Comparison of ENCODE assay signal across 1 cellular context in the genomic region with DNA sequence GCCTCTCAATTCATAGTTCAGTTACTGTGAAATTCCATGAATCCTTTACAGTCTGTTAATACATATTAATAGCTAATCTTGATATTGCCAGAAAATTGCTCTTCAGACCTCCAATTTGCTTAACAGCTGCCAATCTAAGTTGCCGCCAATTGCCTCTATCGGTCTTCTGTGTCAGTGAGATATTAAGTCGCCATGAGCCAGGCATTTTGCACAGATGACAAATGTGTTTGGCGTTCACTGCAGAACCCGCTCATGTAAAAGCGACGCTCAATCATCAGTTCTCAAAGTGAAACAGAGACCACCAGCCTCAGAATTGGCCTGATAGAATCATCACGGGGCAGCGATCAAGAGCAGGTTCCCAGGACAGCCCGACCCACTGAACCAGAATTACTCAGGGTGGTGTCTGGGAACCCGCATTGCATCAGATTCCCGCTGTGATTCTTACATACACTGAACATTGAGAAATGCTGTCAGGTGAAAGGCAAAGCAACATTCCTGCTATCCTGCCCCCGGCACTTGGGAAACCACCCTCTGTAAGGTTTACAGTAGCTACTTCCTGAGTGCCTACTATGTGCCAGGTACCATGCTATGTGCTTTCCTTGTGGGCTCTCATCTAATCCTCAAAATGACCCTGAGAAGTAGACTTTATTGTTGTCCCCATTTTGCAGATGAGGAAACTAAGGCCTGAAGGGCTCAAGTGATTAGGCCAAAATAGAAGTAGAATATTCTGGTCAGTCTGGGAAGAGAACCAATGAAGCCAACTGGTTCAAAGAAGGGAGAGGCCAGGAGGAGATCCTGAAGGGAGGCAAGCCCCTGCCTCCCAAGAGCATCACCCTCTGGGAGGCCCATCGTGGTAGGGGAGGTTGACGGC.
TF ChIP-seq lines count a peak whose summit lies in the region.

No MANE protein-coding gene starts in this region.

TF ChIP-seq in GM23338, 12 proteins besides CTCF, POLR2A, EP300 and RAD21:
- TF ChIP-seq, protein P1, sequence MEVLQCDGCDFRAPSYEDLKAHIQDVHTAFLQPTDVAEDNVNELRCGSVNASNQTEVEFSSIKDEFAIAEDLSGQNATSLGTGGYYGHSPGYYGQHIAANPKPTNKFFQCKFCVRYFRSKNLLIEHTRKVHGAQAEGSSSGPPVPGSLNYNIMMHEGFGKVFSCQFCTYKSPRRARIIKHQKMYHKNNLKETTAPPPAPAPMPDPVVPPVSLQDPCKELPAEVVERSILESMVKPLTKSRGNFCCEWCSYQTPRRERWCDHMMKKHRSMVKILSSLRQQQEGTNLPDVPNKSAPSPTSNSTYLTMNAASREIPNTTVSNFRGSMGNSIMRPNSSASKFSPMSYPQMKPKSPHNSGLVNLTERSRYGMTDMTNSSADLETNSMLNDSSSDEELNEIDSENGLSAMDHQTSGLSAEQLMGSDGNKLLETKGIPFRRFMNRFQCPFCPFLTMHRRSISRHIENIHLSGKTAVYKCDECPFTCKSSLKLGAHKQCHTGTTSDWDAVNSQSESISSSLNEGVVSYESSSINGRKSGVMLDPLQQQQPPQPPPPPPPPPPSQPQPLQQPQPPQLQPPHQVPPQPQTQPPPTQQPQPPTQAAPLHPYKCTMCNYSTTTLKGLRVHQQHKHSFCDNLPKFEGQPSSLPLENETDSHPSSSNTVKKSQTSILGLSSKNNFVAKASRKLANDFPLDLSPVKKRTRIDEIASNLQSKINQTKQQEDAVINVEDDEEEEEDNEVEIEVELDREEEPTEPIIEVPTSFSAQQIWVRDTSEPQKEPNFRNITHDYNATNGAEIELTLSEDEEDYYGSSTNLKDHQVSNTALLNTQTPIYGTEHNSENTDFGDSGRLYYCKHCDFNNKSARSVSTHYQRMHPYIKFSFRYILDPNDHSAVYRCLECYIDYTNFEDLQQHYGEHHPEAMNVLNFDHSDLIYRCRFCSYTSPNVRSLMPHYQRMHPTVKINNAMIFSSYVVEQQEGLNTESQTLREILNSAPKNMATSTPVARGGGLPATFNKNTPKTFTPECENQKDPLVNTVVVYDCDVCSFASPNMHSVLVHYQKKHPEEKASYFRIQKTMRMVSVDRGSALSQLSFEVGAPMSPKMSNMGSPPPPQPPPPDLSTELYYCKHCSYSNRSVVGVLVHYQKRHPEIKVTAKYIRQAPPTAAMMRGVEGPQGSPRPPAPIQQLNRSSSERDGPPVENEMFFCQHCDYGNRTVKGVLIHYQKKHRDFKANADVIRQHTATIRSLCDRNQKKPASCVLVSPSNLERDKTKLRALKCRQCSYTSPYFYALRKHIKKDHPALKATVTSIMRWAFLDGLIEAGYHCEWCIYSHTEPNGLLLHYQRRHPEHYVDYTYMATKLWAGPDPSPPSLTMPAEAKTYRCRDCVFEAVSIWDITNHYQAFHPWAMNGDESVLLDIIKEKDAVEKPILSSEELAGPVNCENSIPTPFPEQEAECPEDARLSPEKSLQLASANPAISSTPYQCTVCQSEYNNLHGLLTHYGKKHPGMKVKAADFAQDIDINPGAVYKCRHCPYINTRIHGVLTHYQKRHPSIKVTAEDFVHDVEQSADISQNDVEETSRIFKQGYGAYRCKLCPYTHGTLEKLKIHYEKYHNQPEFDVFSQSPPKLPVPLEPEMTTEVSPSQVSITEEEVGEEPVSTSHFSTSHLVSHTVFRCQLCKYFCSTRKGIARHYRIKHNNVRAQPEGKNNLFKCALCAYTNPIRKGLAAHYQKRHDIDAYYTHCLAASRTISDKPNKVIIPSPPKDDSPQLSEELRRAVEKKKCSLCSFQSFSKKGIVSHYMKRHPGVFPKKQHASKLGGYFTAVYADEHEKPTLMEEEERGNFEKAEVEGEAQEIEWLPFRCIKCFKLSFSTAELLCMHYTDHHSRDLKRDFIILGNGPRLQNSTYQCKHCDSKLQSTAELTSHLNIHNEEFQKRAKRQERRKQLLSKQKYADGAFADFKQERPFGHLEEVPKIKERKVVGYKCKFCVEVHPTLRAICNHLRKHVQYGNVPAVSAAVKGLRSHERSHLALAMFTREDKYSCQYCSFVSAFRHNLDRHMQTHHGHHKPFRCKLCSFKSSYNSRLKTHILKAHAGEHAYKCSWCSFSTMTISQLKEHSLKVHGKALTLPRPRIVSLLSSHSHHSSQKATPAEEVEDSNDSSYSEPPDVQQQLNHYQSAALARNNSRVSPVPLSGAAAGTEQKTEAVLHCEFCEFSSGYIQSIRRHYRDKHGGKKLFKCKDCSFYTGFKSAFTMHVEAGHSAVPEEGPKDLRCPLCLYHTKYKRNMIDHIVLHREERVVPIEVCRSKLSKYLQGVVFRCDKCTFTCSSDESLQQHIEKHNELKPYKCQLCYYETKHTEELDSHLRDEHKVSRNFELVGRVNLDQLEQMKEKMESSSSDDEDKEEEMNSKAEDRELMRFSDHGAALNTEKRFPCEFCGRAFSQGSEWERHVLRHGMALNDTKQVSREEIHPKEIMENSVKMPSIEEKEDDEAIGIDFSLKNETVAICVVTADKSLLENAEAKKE (CRISPR knock-in tag; IDR thresholded peaks at IDR 0.05), result no peak
- TF ChIP-seq, protein P2, sequence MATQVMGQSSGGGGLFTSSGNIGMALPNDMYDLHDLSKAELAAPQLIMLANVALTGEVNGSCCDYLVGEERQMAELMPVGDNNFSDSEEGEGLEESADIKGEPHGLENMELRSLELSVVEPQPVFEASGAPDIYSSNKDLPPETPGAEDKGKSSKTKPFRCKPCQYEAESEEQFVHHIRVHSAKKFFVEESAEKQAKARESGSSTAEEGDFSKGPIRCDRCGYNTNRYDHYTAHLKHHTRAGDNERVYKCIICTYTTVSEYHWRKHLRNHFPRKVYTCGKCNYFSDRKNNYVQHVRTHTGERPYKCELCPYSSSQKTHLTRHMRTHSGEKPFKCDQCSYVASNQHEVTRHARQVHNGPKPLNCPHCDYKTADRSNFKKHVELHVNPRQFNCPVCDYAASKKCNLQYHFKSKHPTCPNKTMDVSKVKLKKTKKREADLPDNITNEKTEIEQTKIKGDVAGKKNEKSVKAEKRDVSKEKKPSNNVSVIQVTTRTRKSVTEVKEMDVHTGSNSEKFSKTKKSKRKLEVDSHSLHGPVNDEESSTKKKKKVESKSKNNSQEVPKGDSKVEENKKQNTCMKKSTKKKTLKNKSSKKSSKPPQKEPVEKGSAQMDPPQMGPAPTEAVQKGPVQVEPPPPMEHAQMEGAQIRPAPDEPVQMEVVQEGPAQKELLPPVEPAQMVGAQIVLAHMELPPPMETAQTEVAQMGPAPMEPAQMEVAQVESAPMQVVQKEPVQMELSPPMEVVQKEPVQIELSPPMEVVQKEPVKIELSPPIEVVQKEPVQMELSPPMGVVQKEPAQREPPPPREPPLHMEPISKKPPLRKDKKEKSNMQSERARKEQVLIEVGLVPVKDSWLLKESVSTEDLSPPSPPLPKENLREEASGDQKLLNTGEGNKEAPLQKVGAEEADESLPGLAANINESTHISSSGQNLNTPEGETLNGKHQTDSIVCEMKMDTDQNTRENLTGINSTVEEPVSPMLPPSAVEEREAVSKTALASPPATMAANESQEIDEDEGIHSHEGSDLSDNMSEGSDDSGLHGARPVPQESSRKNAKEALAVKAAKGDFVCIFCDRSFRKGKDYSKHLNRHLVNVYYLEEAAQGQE (IDR thresholded peaks at IDR 0.05; ENCODE audit: unreplicated experiment), result no peak
- TF ChIP-seq EZH2 (IDR thresholded peaks at IDR 0.05; ENCODE audit: low read depth, unreplicated experiment) (no peak), NANOG (IDR thresholded peaks at IDR 0.05; ENCODE audit: borderline replicate concordance) (no peak), ZNF331 (CRISPR knock-in tag; IDR thresholded peaks at IDR 0.05; ENCODE audit: low read depth) (no peak), JUNB (IDR thresholded peaks at IDR 0.05; ENCODE audit: unreplicated experiment) (no peak), EZH2phosphoT487 (IDR thresholded peaks at IDR 0.05; ENCODE audit: unreplicated experiment) (no peak), ZNF114 (CRISPR knock-in tag; IDR thresholded peaks at IDR 0.05) (no peak), STAT1 (IDR thresholded peaks at IDR 0.05; ENCODE audit: unreplicated experiment) (no peak), CREB1 (CRISPR knock-in tag; IDR thresholded peaks at IDR 0.05; ENCODE audit: low read depth) (no peak), POLR2AphosphoS5 (IDR thresholded peaks at IDR 0.05; ENCODE audit: low read depth) (no peak)
- TF ChIP-seq, protein P3, sequence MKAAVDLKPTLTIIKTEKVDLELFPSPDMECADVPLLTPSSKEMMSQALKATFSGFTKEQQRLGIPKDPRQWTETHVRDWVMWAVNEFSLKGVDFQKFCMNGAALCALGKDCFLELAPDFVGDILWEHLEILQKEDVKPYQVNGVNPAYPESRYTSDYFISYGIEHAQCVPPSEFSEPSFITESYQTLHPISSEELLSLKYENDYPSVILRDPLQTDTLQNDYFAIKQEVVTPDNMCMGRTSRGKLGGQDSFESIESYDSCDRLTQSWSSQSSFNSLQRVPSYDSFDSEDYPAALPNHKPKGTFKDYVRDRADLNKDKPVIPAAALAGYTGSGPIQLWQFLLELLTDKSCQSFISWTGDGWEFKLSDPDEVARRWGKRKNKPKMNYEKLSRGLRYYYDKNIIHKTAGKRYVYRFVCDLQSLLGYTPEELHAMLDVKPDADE (IDR thresholded peaks at IDR 0.05), result no peak
